Comparison of ENCODE assay signal across 7 cellular contexts in the genomic region with DNA sequence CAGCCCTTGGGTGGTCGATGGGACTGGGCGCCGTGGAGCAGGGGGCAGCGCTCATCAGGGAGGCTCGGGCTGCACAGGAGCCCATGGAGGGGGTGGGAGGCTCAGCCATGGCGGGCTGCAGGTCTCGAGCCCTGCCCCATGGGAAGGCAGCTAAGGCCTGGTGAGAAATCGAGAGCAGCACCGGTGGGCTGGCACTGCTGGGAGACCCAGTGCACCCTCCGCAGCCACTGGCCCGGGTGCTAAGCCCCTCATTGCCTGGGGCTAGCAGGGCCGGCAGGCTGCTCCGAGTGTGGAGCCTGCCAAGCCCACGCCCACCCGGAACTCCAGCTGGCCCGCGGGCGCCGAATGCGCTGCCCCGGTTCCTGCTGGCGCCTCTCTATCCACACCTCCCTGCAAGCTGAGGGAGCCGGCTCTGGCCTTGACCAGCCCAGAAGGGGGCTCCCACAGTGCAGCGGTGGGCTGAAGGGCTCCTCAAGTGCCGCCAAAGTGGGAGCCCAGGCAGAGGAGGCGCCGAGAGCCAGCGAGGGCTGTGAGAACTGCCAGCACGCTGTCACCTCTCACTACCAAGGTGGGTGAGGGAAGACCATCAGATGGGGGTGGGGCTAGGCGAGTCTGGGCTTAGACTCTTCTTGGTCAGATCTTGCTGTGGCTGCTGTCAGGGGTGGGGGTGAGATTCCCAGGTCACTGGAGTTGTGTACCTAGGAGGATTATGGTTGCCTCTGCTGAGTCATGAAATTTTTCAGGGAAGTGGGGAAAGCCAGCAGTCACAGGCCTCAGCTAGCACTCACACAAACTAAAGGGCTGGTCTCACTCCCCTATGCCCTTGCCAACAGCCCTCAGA.
A peak's percentile ranks its signal among the peaks of the same experiment; 100 is the strongest.
DNase-seq lines count a peak whose midpoint lies in the region; ATAC-seq, FAIRE-seq and TF ChIP-seq lines count a peak whose summit lies in the region.
"Not testable (repeated sequence)": the region's sequence is repeated elsewhere in the genome, so short reads cannot be mapped to it uniquely, and the experiment has no call there.

No MANE protein-coding gene starts in this region.

- H3K18ac ChIP-seq in H1 (ENCODE audit: extremely low read depth, low read length); mesendoderm (ENCODE audit: low read length): not testable (repeated sequence)

- not testable (repeated sequence) for H2BK120ac ChIP-seq in H1 (replicated peaks; ENCODE audit: low read depth, low read length); mesendoderm (ENCODE audit: low read depth, low read length)

- H2BK12ac ChIP-seq in H1 (ENCODE audit: low read depth, low read length) = not testable (repeated sequence)

- not testable (repeated sequence) for H3K23me2 ChIP-seq in H1 (ENCODE audit: low read depth, low read length)

- H3K4me1 ChIP-seq in DND-41 (ENCODE audit: insufficient read depth, low read length); H1 (replicated peaks in 1 of 4; ENCODE audit: control insufficient read depth in 3 of 4, insufficient read depth in 4 of 4, low read length in 3 of 4); mesendoderm (ENCODE audit: control insufficient read depth, low read depth, low read length); neural progenitor cell: not testable (repeated sequence)

- H4K5ac ChIP-seq in H1 (ENCODE audit: insufficient read length, low read depth, low read length); mesendoderm (ENCODE audit: low read length): not testable (repeated sequence)

- not testable (repeated sequence) for H3K27me3 ChIP-seq in DND-41 (ENCODE audit: insufficient read depth, low read length, poor library complexity); WERI-Rb-1 (ENCODE audit: insufficient read depth, low read depth, severe bottlenecking); H1 (replicated peaks in 1 of 4; ENCODE audit: control insufficient read depth in 3 of 4, extremely low read depth in 1 of 4, insufficient read depth in 3 of 4, low read length in 3 of 4); mesendoderm (ENCODE audit: insufficient read depth, low read length, poor library complexity); neural progenitor cell

- not testable (repeated sequence) for H4K8ac ChIP-seq in H1 (ENCODE audit: extremely low read depth, insufficient read depth, low read length); mesendoderm (ENCODE audit: low read depth, low read length)

- WGBS in H1 (ENCODE audit: extremely low coverage in 1 of 2, insufficient coverage in 1 of 2, insufficient read length in 1 of 2, insufficient replicate concordance in 2 of 2, low coverage in 1 of 2, low lambda C conversion rate in 2 of 2, missing lambda C conversion rate in 1 of 2), 2 experiments = 94% methylated on average over 15 of the region's 30 CpGs; no CpG with 5 or more reads in 1 of the 2 experiments
- WGBS in mesendoderm (ENCODE audit: extremely low coverage, insufficient coverage, low lambda C conversion rate) = no CpG with 5 or more reads among the region's 30 CpGs

- H3K4ac ChIP-seq in H1 (replicated peaks; ENCODE audit: insufficient read length, low read depth, low read length); mesendoderm (ENCODE audit: low read depth, low read length): not testable (repeated sequence)

- not testable (repeated sequence) for FAIRE-seq in H1 (lab: Jason Lieb, UNC)

- not testable (repeated sequence) for TF ChIP-seq CTCF in DND-41 (IDR thresholded peaks at IDR 0.05; ENCODE audit: borderline replicate concordance, extremely low read depth, low read length, poor library complexity, severe bottlenecking); WERI-Rb-1 (IDR thresholded peaks at IDR 0.05; ENCODE audit: low read depth, low read length); H1 (IDR thresholded peaks at IDR 0.05; ENCODE audit: control extremely low read depth in 1 of 3, insufficient read depth in 1 of 3, low read depth in 1 of 3, low read length in 3 of 3); neural progenitor cell (IDR thresholded peaks at IDR 0.05)

- H3K9ac ChIP-seq in DND-41 (ENCODE audit: low read depth, low read length); H1 (replicated peaks in 1 of 4; ENCODE audit: extremely low read depth in 1 of 4, low read depth in 3 of 4, low read length in 3 of 4); mesendoderm (ENCODE audit: low read length); neural progenitor cell: not testable (repeated sequence)

- TF ChIP-seq RAD21 in H1 (IDR thresholded peaks at IDR 0.05 in 1 of 2, conservative IDR thresholded peaks at IDR 0.05 in 1 of 2; ENCODE audit: low read depth in 2 of 2, low read length in 2 of 2) = not testable (repeated sequence)

- not testable (repeated sequence) for DNase-seq in DND-41; H1 (ENCODE audit: low read depth in 1 of 2, low spot score in 2 of 2); mesendoderm; neural progenitor cell (ENCODE audit: low spot score)
- DNase-seq in WERI-Rb-1 (peak; percentile 12), islet precursor cell (peak; percentile 60), posterior vena cava (ENCODE audit: low spot score) (peak; percentile 69)

- not testable (repeated sequence) for TF ChIP-seq EP300 in H1 (IDR thresholded peaks at IDR 0.05; ENCODE audit: borderline replicate concordance in 1 of 2, low read depth in 2 of 2, low read length in 2 of 2)

- not testable (repeated sequence) for H3K4me2 ChIP-seq in DND-41 (ENCODE audit: insufficient read depth, low read length); H1 (ENCODE audit: insufficient read depth in 1 of 2, low read depth in 2 of 2, low read length in 2 of 2); mesendoderm (ENCODE audit: low read length); neural progenitor cell

- not testable (repeated sequence) for H3K27ac Mint-ChIP-seq in neural progenitor cell

- POLR2A ChIA-PET in H1 (lab: Charles Lee; ENCODE audit: partially characterized antibody) = not testable (repeated sequence)

- not testable (repeated sequence) for H3K27me3 Mint-ChIP-seq in neural progenitor cell (ENCODE audit: insufficient read depth, low read depth)

- not testable (repeated sequence) for H2AK5ac ChIP-seq in H1 (ENCODE audit: low read depth, low read length); mesendoderm (ENCODE audit: low read length)

- H3K4me3 Mint-ChIP-seq in neural progenitor cell = not testable (repeated sequence)

- not testable (repeated sequence) for H3K36me3 ChIP-seq in DND-41 (ENCODE audit: insufficient read depth, low read length); WERI-Rb-1; H1 (ENCODE audit: control insufficient read depth in 2 of 4, insufficient read depth in 4 of 4, low read length in 3 of 4); mesendoderm (ENCODE audit: control insufficient read depth, insufficient read depth, low read length); neural progenitor cell

- CTCF ChIA-PET in H1 (lab: Charles Lee; ENCODE audit: partially characterized antibody) = interaction anchor here (1.6 kb wide), 1 partner anchor 12 kb away, joined by 6 read pairs; no protein-coding TSS in a partner anchor

- H2BK15ac ChIP-seq in H1 (ENCODE audit: low read length); mesendoderm (replicated peaks; ENCODE audit: low read depth): not testable (repeated sequence)

- not testable (repeated sequence) for H3K9me3 ChIP-seq in DND-41 (ENCODE audit: insufficient read depth, low read length, severe bottlenecking); WERI-Rb-1 (ENCODE audit: severe bottlenecking); H1 (ENCODE audit: insufficient read depth in 2 of 2, low read depth in 1 of 2, low read length in 1 of 2); neural progenitor cell (ENCODE audit: low read depth)

- not testable (repeated sequence) for H3K79me1 ChIP-seq in H1 (ENCODE audit: low read depth, low read length); mesendoderm (ENCODE audit: low read length)

- not testable (repeated sequence) for TF ChIP-seq POLR2A in H1 (IDR thresholded peaks at IDR 0.05; ENCODE audit: control extremely low read depth in 1 of 2, low read depth in 2 of 2, low read length in 2 of 2)

- not testable (repeated sequence) for H3F3A ChIP-seq in neural progenitor cell (ENCODE audit: low read depth)

- intact Hi-C loops in posterior vena cava (cut with DNase I) = not testable (repeated sequence)

- not testable (repeated sequence) for H3K14ac ChIP-seq in H1 (ENCODE audit: insufficient read length)

- H2AFZ ChIP-seq in DND-41 (ENCODE audit: low read depth, low read length) = peak overlapping the region; percentile 33; the same call in 1 of the 2 replicates
- 0 out of 2 replicates have a peak overlapping the region, but pooled peaks have one; percentile 76 for H2AFZ ChIP-seq in H1 (ENCODE audit: low read length)
- H2AFZ ChIP-seq in neural progenitor cell (replicated peaks) = peak overlapping the region; percentile 97

- H4K91ac ChIP-seq in H1 (replicated peaks; ENCODE audit: insufficient read length, low read length) = not testable (repeated sequence)

- not testable (repeated sequence) for H3K36me3 Mint-ChIP-seq in neural progenitor cell

- not testable (repeated sequence) for ATAC-seq in DND-41 (ENCODE audit: insufficient read depth, low read depth)

- not testable (repeated sequence) for H4K20me1 ChIP-seq in DND-41 (ENCODE audit: insufficient read depth, low read length); H1 (replicated peaks in 1 of 2; ENCODE audit: control insufficient read depth in 1 of 2, insufficient read depth in 2 of 2, low read length in 2 of 2); neural progenitor cell (ENCODE audit: low read depth)

- H3K27ac ChIP-seq in DND-41 (ENCODE audit: low read length); WERI-Rb-1; H1 (ENCODE audit: low read depth, low read length); neural progenitor cell: not testable (repeated sequence)
- H3K27ac ChIP-seq in mesendoderm (ENCODE audit: low read depth, low read length) = peak overlapping the region; percentile 36

- H3K4me1 Mint-ChIP-seq in neural progenitor cell = not testable (repeated sequence)

- not testable (repeated sequence) for H3K79me2 ChIP-seq in DND-41 (ENCODE audit: insufficient read depth, low read length); H1 (ENCODE audit: control insufficient read depth in 1 of 2, insufficient read depth in 2 of 2, low read length in 2 of 2); mesendoderm (ENCODE audit: control insufficient read depth, insufficient read depth, low read length); neural progenitor cell (ENCODE audit: low read depth)

- H2BK5ac ChIP-seq in H1 (ENCODE audit: low read depth, low read length); mesendoderm (ENCODE audit: low read length): not testable (repeated sequence)

- H3K4me3 ChIP-seq in DND-41 (ENCODE audit: low read depth in 1 of 2, low read length in 2 of 2); WERI-Rb-1 (ENCODE audit: low read depth, low read length); H1 (ENCODE audit: extremely low read depth in 1 of 4, insufficient read depth in 2 of 4, low read depth in 3 of 4, low read length in 4 of 4); mesendoderm (ENCODE audit: low read length); neural progenitor cell: not testable (repeated sequence)

- not testable (repeated sequence) for H2BK20ac ChIP-seq in H1 (ENCODE audit: low read length)

- peaks cover 17% of the 10 kb centered on the region for H3K9me3 Mint-ChIP-seq in neural progenitor cell

- not testable (repeated sequence) for H3K56ac ChIP-seq in H1 (replicated peaks; ENCODE audit: insufficient read length, low read depth, low read length)
- H3K56ac ChIP-seq in mesendoderm (ENCODE audit: low read length) = peak overlapping the region; percentile 49

- not testable (repeated sequence) for H3K23ac ChIP-seq in H1 (ENCODE audit: insufficient read length); mesendoderm (ENCODE audit: low read length)

Comparison
In these comparisons a context has a peak if more than half of its experiments do, and no peak if none do; other contexts are left out.
1. H2AFZ ChIP-seq: peak in every context shown above with its lines; median percentile 97 in neural progenitor cell; 76 in H1; 33 in DND-41.